ENCODE assay signal across 1 cellular context in the genomic region with DNA sequence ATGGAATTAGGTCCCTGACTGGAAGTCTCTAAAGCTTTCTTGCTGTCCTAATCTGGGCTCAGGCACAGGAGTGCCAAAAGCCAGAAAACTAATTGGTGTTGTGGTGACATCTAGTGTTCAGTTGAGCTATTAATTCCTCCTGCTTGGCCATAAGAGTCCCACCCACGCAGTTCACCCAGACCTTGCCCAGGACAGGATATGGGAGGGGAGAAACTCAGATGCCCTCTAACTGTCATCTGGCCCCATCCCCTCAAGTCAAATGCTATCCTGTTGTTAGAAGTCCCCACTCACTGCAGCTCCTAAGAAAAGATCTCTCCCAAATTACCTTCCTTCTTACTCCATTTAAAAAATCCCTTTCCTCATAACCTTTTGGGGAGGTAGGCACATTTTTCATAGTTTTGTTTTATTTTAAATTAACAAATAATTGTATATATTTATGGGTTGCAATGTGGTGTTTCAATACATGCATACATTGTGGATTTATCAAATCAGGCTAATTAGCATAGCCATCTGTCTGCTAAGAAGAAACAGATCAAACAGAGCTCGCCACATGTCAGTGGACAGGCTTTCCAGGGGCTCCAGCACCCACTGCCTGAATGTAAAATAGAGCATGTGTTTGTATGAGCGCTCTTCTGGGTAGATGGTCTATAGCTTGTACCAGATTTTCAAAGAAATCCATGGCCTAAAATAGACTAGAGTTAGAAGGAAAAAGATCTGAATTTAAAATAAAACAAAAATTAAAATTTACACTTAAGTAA.
TF ChIP-seq lines count a peak whose summit lies in the region.

No MANE protein-coding gene starts in this region.

TF ChIP-seq in K562, 482 proteins besides CTCF, POLR2A, EP300 and RAD21 (continued from another document):
- 0 out of 2 replicates have a peak, but pooled peaks have one; percentile 31 for TF ChIP-seq KLF16 (IDR thresholded peaks at IDR 0.05)
